In the genomic region with DNA sequence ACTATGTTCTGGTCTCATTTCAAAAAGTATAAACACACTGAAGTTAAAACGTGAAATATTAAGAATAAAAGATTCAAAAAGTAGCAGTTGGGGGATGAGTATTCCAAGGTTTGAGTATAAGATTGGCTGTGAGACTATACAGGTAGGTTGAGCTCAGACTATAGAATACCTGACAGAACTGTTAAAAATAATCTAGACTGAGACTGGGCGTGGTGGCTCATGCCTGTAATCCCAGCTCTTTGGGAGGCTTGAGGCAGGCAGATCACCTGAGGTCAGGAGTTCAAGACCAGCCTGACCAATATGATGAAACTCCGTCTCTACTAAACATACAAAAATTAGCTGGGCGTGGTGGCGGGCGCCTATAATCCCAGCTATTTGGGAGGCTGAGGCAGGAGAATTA, we compare ENCODE assay signal across 8 cellular contexts. TPM values are rescaled to one million over a fixed set of nuclear protein-coding genes. Genes with fewer than 3 reads are reported as not detected.
DNase-seq lines count a peak whose midpoint lies in the region; ATAC-seq and TF ChIP-seq lines count a peak whose summit lies in the region.
"Not testable (repeated sequence)": the region's sequence is repeated elsewhere in the genome, so short reads cannot be mapped to it uniquely, and the experiment has no call there.

No MANE protein-coding gene starts in this region.

- not testable (repeated sequence) for H3K9me3 ChIP-seq in HCT116 (ENCODE audit: control insufficient read depth in 1 of 2, insufficient read depth in 1 of 2, low read depth in 1 of 2, low read length in 2 of 2); ascending aorta; esophagus squamous epithelium; left lung; psoas muscle

- H3K9me3 Mint-ChIP-seq in activated CD4-positive, alpha-beta memory T cell treated with anti-CD3 and anti-CD28 coated beads, Interleukin-2, amount 10 ng/mL, durations not matched to agents 7 days and 5 days, result not testable (repeated sequence)

- RAD21 ChIA-PET in HCT116 (lab: Charles Lee; ENCODE audit: low non-redundant PET in 1 of 2, low total read pairs in 2 of 2, uncharacterized antibody in 2 of 2, unreplicated experiment in 2 of 2), result not testable (repeated sequence)

- peak overlapping the region; percentile 93 for H3K4me2 ChIP-seq in HCT116 (ENCODE audit: low read length)

- H3K4me1 ChIP-seq in HCT116 (ENCODE audit: control insufficient read depth in 1 of 2, insufficient read depth in 2 of 2, low read length in 2 of 2), result peaks cover 58 to 94% of the 10 kb centered on the region in 2 experiments
- peaks cover 3 to 25% of the 10 kb centered on the region in 2 donors for H3K4me1 ChIP-seq in ascending aorta
- peaks cover 10 to 87% (median 29%) of the 10 kb centered on the region in 3 donors for H3K4me1 ChIP-seq in esophagus squamous epithelium
- H3K4me1 ChIP-seq in left lung, result peaks cover 0 to 38% of the 10 kb centered on the region in 2 donors
- peaks cover 27% of the 10 kb centered on the region for H3K4me1 ChIP-seq in psoas muscle

- POLR2A ChIA-PET in AG04449 (lab: Yijun Ruan, JAX), result interaction anchor here (0.7 kb wide), 1 partner anchor 766 kb away, joined by 3 read pairs; no protein-coding TSS in a partner anchor
- POLR2A ChIA-PET in HCT116 (lab: Charles Lee); RWPE1 (lab: Yijun Ruan, JAX; ENCODE audit: low non-redundant PET): not testable (repeated sequence)
- POLR2A ChIA-PET in activated CD4-positive, alpha-beta memory T cell treated with anti-CD3 and anti-CD28 coated beads, Interleukin-2, amount 10 ng/mL, durations not matched to agents 7 days and 5 days (lab: Charles Lee), result interaction anchor here (0.8 to 4.1 kb wide), 4 partner anchors 8 to 65 kb away, joined by 3 to 48 read pairs (median 3); no protein-coding TSS in a partner anchor

- H3K9me2 ChIP-seq in HCT116 (ENCODE audit: insufficient read depth), result not testable (repeated sequence)

- CTCF ChIA-PET in AG04449 (lab: Yijun Ruan, JAX), result interaction anchor here (1.1 to 4.2 kb wide), 4 partner anchors 9 to 108 kb away, joined by 3 to 16 read pairs (median 8); no protein-coding TSS in a partner anchor
- CTCF ChIA-PET in HCT116 (lab: Charles Lee); RWPE1 (lab: Yijun Ruan, JAX): not testable (repeated sequence)
- CTCF ChIA-PET in activated CD4-positive, alpha-beta memory T cell treated with anti-CD3 and anti-CD28 coated beads, Interleukin-2, amount 10 ng/mL, durations not matched to agents 7 days and 5 days (lab: Charles Lee), result interaction anchor here (1.1 kb wide), 1 partner anchor 66 kb away, joined by 4 read pairs; no protein-coding TSS in a partner anchor

- not testable (repeated sequence) for ATAC-seq in HCT116, left lung, psoas muscle

- peak overlapping the region; percentile 35 for H3K4me3 Mint-ChIP-seq in activated CD4-positive, alpha-beta memory T cell treated with anti-CD3 and anti-CD28 coated beads, Interleukin-2, amount 10 ng/mL, durations not matched to agents 7 days and 5 days

- DNase-seq in AG04449 (ENCODE audit: low read depth, low spot score); HCT116 (ENCODE audit: low read depth, low spot score); RWPE1 (ENCODE audit: low spot score); activated CD4-positive, alpha-beta memory T cell treated with anti-CD3 and anti-CD28 coated beads, Interleukin-2, amount 10 ng/mL, durations not matched to agents 7 days and 5 days; ascending aorta (ENCODE audit: low spot score in 2 of 2); esophagus squamous epithelium (lab: John Stamatoyannopoulos, UW); left lung; psoas muscle: not testable (repeated sequence)

- not testable (repeated sequence) for TF ChIP-seq RAD21 in HCT116 (IDR thresholded peaks at IDR 0.05; ENCODE audit: low read depth)

- 85 to 86% methylated on average over 6 of the region's 6 CpGs for WGBS in esophagus squamous epithelium, 2 donors
- WGBS in psoas muscle, 3 donors, result 97 to 99% (median 98%) methylated on average over 6 of the region's 6 CpGs

- TF ChIP-seq POLR2A in HCT116 (IDR thresholded peaks at IDR 0.05; ENCODE audit: borderline replicate concordance, extremely low read depth, insufficient read depth, insufficient read length); esophagus squamous epithelium (IDR thresholded peaks at IDR 0.05): not testable (repeated sequence)

- BruUV-seq in HCT116 (replicated peaks; lab: Mats Ljungman, UMichigan), result TSS peak; percentile 70

- peak overlapping the region; percentile 6 for H3K27ac Mint-ChIP-seq in activated CD4-positive, alpha-beta memory T cell treated with anti-CD3 and anti-CD28 coated beads, Interleukin-2, amount 10 ng/mL, durations not matched to agents 7 days and 5 days

- H3K4me1 Mint-ChIP-seq in activated CD4-positive, alpha-beta memory T cell treated with anti-CD3 and anti-CD28 coated beads, Interleukin-2, amount 10 ng/mL, durations not matched to agents 7 days and 5 days, result peaks cover 53% of the 10 kb centered on the region

- H2AFZ ChIP-seq in HCT116 (ENCODE audit: low read depth, low read length, poor library complexity, severe bottlenecking), result not testable (repeated sequence)

- intact Hi-C loops in HCT116 (cut with micrococcal nuclease) (loop anchor here (5.0 kb wide), 1 partner anchor 83 kb away; no protein-coding TSS in a partner anchor), psoas muscle (cut with DNase I) (loop anchor here in 1 of 2 donors (5.0 kb wide), 1 partner anchor 63 kb away; the partner anchor contains the start of gene LIMA1)
- intact Hi-C loops in ascending aorta (cut with DNase I); esophagus squamous epithelium (cut with DNase I); left lung (cut with DNase I): not testable (repeated sequence)

- H3K79me2 ChIP-seq in HCT116 (ENCODE audit: insufficient read depth, low read length), result peaks cover 81% of the 10 kb centered on the region

- H3K36me3 ChIP-seq in HCT116 (ENCODE audit: control insufficient read depth in 1 of 2, insufficient read depth in 2 of 2, low read length in 2 of 2); ascending aorta; esophagus squamous epithelium: not testable (repeated sequence)
- H3K36me3 ChIP-seq in left lung (peaks cover 0 to 13% of the 10 kb centered on the region in 2 donors), psoas muscle (ENCODE audit: insufficient read depth in 1 of 2, low read depth in 1 of 2) (peaks cover 0 to 13% of the 10 kb centered on the region in 2 donors)

- H4K20me1 ChIP-seq in HCT116 (ENCODE audit: insufficient read depth), result not testable (repeated sequence)

- not testable (repeated sequence) for H3K27me3 ChIP-seq in HCT116 (ENCODE audit: insufficient read depth, low read length); ascending aorta; esophagus squamous epithelium; left lung; psoas muscle (ENCODE audit: insufficient read depth in 3 of 3, low read length in 2 of 3)

- not testable (repeated sequence) for TF ChIP-seq CTCF in AG04449 (IDR thresholded peaks at IDR 0.05; ENCODE audit: insufficient read depth, low read length, missing control alignments); HCT116 (IDR thresholded peaks at IDR 0.05 in 2 of 3, conservative IDR thresholded peaks at IDR 0.05 in 1 of 3; ENCODE audit: borderline replicate concordance in 1 of 3, insufficient read depth in 1 of 3, low read depth in 2 of 3, low read length in 2 of 3); RWPE1 (conservative IDR thresholded peaks at IDR 0.05; ENCODE audit: low read depth); ascending aorta (IDR thresholded peaks at IDR 0.05); esophagus squamous epithelium (IDR thresholded peaks at IDR 0.05); left lung (IDR thresholded peaks at IDR 0.05); psoas muscle (IDR thresholded peaks at IDR 0.05)

- peak overlapping the region; percentile 78 for H3K9ac ChIP-seq in HCT116 (ENCODE audit: low read length)

- not testable (repeated sequence) for H3K27me3 Mint-ChIP-seq in activated CD4-positive, alpha-beta memory T cell treated with anti-CD3 and anti-CD28 coated beads, Interleukin-2, amount 10 ng/mL, durations not matched to agents 7 days and 5 days

- H3K4me3 ChIP-seq in AG04449 (ENCODE audit: low read depth, low read length), result peak overlapping the region; percentile 96
- H3K4me3 ChIP-seq in HCT116 (replicated peaks in 1 of 2; ENCODE audit: low read depth in 1 of 2, low read length in 2 of 2), result peak overlapping the region; percentile 2 to 43; a peak in 3 of 4 replicates
- H3K4me3 ChIP-seq in ascending aorta, result peak overlapping the region; percentile 53 to 69
- H3K4me3 ChIP-seq in esophagus squamous epithelium, result peak overlapping the region in 2 of 4 donors; percentile 37 to 51
- H3K4me3 ChIP-seq in left lung, result peak overlapping the region; percentile 35 to 44
- peak overlapping the region; percentile 61 for H3K4me3 ChIP-seq in psoas muscle

- peak overlapping the region; percentile 51 for H3K27ac ChIP-seq in HCT116 (ENCODE audit: low read depth, low read length)
- H3K27ac ChIP-seq in RWPE1, result peak overlapping the region; percentile 97
- H3K27ac ChIP-seq in ascending aorta, result peak overlapping the region; percentile 80 to 84
- H3K27ac ChIP-seq in esophagus squamous epithelium, result peak overlapping the region in 3 of 4 donors; percentile 84 to 91 (median 90)
- not testable (repeated sequence) for H3K27ac ChIP-seq in left lung, psoas muscle

- peaks cover 25% of the 10 kb centered on the region for H3K36me3 Mint-ChIP-seq in activated CD4-positive, alpha-beta memory T cell treated with anti-CD3 and anti-CD28 coated beads, Interleukin-2, amount 10 ng/mL, durations not matched to agents 7 days and 5 days (ENCODE audit: low read depth)

RNA-seq across cellular contexts. Expression of gene CERS5, which starts 51.8 kb away (rescaled TPM):
- total RNA-seq in HCT116 (2021; ENCODE audit: unreplicated experiment) (33.4 TPM), ascending aorta (29.7 TPM), esophagus squamous epithelium (10 to 100 TPM; 13.0 to 27.5 (median 21.2) TPM), left lung (10 to 100 TPM; 38.1 to 40.1 TPM), psoas muscle (10 to 100 TPM in 1 of 4 donors, 1 to 10 TPM in 3; 5.2 to 10.7 (median 6.6) TPM)
- polyA plus RNA-seq in HCT116 (2012), result 30.0 and 31.0 TPM in 2 replicates
- 10 to 100 TPM; 48.4 to 56.3 TPM for total RNA-seq in activated CD4-positive, alpha-beta memory T cell treated with anti-CD3 and anti-CD28 coated beads, Interleukin-2, amount 10 ng/mL, durations not matched to agents 7 days and 5 days
- polyA plus RNA-seq in psoas muscle, result 1 to 10 TPM; 7.2 to 8.2 (median 7.5) TPM
